ENCODE assay signal across 20 cellular contexts in the genomic region with DNA sequence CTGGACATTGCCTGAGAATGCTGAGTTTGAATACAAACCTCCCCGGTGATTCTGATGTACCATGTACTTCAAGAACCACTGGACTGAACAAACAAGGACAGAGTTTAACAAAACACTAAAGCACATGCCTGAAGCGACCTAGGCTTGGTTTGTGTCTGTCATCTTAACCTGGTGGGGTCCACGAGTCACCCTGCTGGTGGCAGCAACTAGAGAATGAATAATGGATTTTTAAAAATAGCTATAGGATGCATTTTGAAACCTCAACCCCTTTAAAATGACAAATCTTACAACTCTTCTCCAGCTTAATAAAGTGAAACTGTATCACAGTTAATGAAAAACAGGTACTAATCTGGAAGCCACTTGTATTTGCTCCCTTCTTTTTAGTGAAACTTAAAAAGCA. TPM values are rescaled to one million over a fixed set of nuclear protein-coding genes. Genes with fewer than 3 reads are reported as not detected.
DNase-seq lines count a peak whose midpoint lies in the region; ATAC-seq and TF ChIP-seq lines count a peak whose summit lies in the region.
"Had no signal": no experiment of that assay in that cellular context is flagged by ENCODE, and none has a peak within 500 bp of the region (broad histone marks: within the 10 kb centered on the region; RNA-seq: fewer than 3 reads in every experiment).

No MANE protein-coding gene starts in this region.

- H3K36me3 ChIP-seq in HEK293 (ENCODE audit: control insufficient read depth in 2 of 2, insufficient read depth in 1 of 2, low read length in 2 of 2), result no peaks in the 10 kb centered on the region
- H3K36me3 ChIP-seq in esophagus muscularis mucosa, result peaks cover 0 to 7% (median 0%) of the 10 kb centered on the region in 4 donors
- H3K36me3 ChIP-seq: BE2C had no signal

- no peak for TF ChIP-seq POLR2A in esophagus muscularis mucosa (IDR thresholded peaks at IDR 0.05; ENCODE audit: low read depth)

- TF ChIP-seq CTCF in HEK293 (tag by site-specific recombination; IDR thresholded peaks at IDR 0.05), result no peak
- no peak for TF ChIP-seq CTCF in esophagus muscularis mucosa (IDR thresholded peaks at IDR 0.05)

- no peaks in the 10 kb centered on the region for H3K9me3 ChIP-seq in HEK293 (ENCODE audit: control insufficient read depth, insufficient read depth, low read depth, low read length)
- no peaks in the 10 kb centered on the region for H3K9me3 ChIP-seq in esophagus muscularis mucosa
- H3K9me3 ChIP-seq: BE2C had no signal

- H3K27me3 ChIP-seq in esophagus muscularis mucosa, result no peaks in the 10 kb centered on the region
- H3K27me3 ChIP-seq: BE2C had no signal

- H3K4me3 ChIP-seq in HEK293 (ENCODE audit: low read depth, low read length) (no peak overlapping the region), esophagus muscularis mucosa (no peak overlapping the region)

- no peak for ATAC-seq in HG02763 (IDR thresholded peaks at IDR 0.05; ENCODE audit: unreplicated experiment)

- H3K4me1 ChIP-seq in HEK293 (ENCODE audit: control insufficient read depth, insufficient read depth, low read length), result no peaks in the 10 kb centered on the region
- H3K4me1 ChIP-seq in esophagus muscularis mucosa, result peaks cover 0 to 47% (median 37%) of the 10 kb centered on the region in 4 donors

- POLR2A ChIA-PET in HEK293 (lab: Yijun Ruan, JAX), result no interaction called here

- intact Hi-C loops in esophagus muscularis mucosa (cut with DNase I), result no loop called here

- H3K27ac ChIP-seq in HEK293 (ENCODE audit: extremely low read depth, low read depth, low read length) (no peak overlapping the region), esophagus muscularis mucosa (replicated peaks in 1 of 4) (peak overlapping the region; percentile 7 to 67 (median 60))

- 84% methylated on average over 3 of the region's 3 CpGs for WGBS in esophagus muscularis mucosa

- DNase-seq in M059J (ENCODE audit: low read depth), result peak; percentile 62
- DNase-seq in esophagus muscularis mucosa (ENCODE audit: extremely low spot score), result no peak
- DNase-seq in kidney tubule cell (ENCODE audit: low spot score), result peak; percentile 45
- no peak for DNase-seq in RPMI8226
- DNase-seq in OCI-M2 (lab: John Stamatoyannopoulos, UW; ENCODE audit: unreplicated experiment), result no peak
- DNase-seq in NCI-H1436 treated with DMSO at 0.1 percent for 48 hours (lab: John Stamatoyannopoulos, UW), result no peak
- DNase-seq: ACHN; BE2C; C1 segment of cervical spinal cord; CD4-positive, CD25-positive, alpha-beta regulatory T cell; CD8-positive, alpha-beta memory T cell; COR-L47; DMS 273 treated with DMSO at 0.1 percent for 48 hours; DMS79; GDM1; HCEC 1CT; HFFc6; KBM-7 had no signal

- no peak for TF ChIP-seq EP300 in esophagus muscularis mucosa (IDR thresholded peaks at IDR 0.05)

- CTCF ChIA-PET in HEK293 (lab: Yijun Ruan, JAX), result interaction anchor here (0.6 to 1.3 kb wide), 2 partner anchors 172 to 228 kb away, joined by 3 read pairs; no protein-coding TSS in a partner anchor

TF ChIP-seq in HEK293, 187 proteins besides CTCF, POLR2A, EP300 and RAD21:
- 0 out of 2 replicates have a peak, but pooled peaks have one; percentile 15 for TF ChIP-seq GLIS1 (tag by site-specific recombination; IDR thresholded peaks at IDR 0.05)
- TF ChIP-seq, protein P1, sequence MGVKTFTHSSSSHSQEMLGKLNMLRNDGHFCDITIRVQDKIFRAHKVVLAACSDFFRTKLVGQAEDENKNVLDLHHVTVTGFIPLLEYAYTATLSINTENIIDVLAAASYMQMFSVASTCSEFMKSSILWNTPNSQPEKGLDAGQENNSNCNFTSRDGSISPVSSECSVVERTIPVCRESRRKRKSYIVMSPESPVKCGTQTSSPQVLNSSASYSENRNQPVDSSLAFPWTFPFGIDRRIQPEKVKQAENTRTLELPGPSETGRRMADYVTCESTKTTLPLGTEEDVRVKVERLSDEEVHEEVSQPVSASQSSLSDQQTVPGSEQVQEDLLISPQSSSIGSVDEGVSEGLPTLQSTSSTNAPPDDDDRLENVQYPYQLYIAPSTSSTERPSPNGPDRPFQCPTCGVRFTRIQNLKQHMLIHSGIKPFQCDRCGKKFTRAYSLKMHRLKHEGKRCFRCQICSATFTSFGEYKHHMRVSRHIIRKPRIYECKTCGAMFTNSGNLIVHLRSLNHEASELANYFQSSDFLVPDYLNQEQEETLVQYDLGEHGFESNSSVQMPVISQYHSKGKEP (tag by site-specific recombination; IDR thresholded peaks at IDR 0.05), result no peak

RNA-seq across cellular contexts. Expression of gene CDHR3, which starts 25.2 kb away (rescaled TPM):
- 0.52 and 2.1 TPM in 2 replicates for total RNA-seq in M059J (2014; rRNA removed; shearing (Covaris generic))
- total RNA-seq in esophagus muscularis mucosa, result 10 to 100 TPM in 3 of 4 donors, 1 to 10 TPM in 1; 7.8 to 41.1 (median 21.2) TPM

Comparison
In these comparisons a context has a peak if more than half of its experiments do, and no peak if none do; other contexts are left out.
1. DNase-seq: peak in M059J (single experiment) and kidney tubule cell (single experiment); none in esophagus muscularis mucosa (single experiment), RPMI8226 (single experiment), OCI-M2 (single experiment) and NCI-H1436 treated with DMSO at 0.1 percent for 48 hours (single experiment).